ENCODE assay signal across 20 cellular contexts in genomic region chr3:132117642-132118041, GRCh38.
DNase-seq lines count a peak whose midpoint lies in the region; ATAC-seq and TF ChIP-seq lines count a peak whose summit lies in the region.
"Had no signal": no experiment of that assay in that cellular context is flagged by ENCODE, and none has a peak within 500 bp of the region (broad histone marks: within the 10 kb centered on the region; RNA-seq: fewer than 3 reads in every experiment).

No MANE protein-coding gene starts in this region.

- CTCF ChIA-PET in RWPE1 (lab: Yijun Ruan, JAX): no interaction called here

- no peak for ATAC-seq in HG03097 (IDR thresholded peaks at IDR 0.05; ENCODE audit: low FRiP score, unreplicated experiment)
- ATAC-seq: GM23338 had no signal

- no peak overlapping the region for H3K4me3 ChIP-seq in testis
- H3K4me3 ChIP-seq: GM23338, HAP-1, SK-N-MC had no signal

- no peaks in the 10 kb centered on the region for H3K4me1 ChIP-seq in testis
- H3K4me1 ChIP-seq: HAP-1 had no signal

- no peak overlapping the region for H3K27ac ChIP-seq in RWPE1
- no peak overlapping the region for H3K27ac ChIP-seq in testis
- H3K27ac ChIP-seq: KMS-11, SK-N-MC had no signal

- no peak for TF ChIP-seq POLR2A in testis (IDR thresholded peaks at IDR 0.05)

- no peaks in the 10 kb centered on the region for H3K36me3 ChIP-seq in testis (ENCODE audit: low read depth, missing control alignments)
- H3K36me3 ChIP-seq: HAP-1 had no signal

- no peaks in the 10 kb centered on the region for H3K27me3 ChIP-seq in testis

- WGBS in testis, 2 donors: 93% methylated on average over 1 of the region's 1 CpG; no CpG with 5 or more reads in 1 of the 2 donors

- no peaks in the 10 kb centered on the region for H3K9me3 ChIP-seq in testis
- H3K9me3 ChIP-seq: HAP-1 had no signal

- DNase-seq in EL (peak; percentile 4), RWPE1 (ENCODE audit: low spot score) (peak; percentile 2), myocyte (ENCODE audit: low read depth) (peak; percentile 63), testis (peak; percentile 14), Ammon's horn (ENCODE audit: low spot score) (no peak), H4 (ENCODE audit: low spot score) (no peak)
- DNase-seq: DMS153, NCI-H1092, NCI-H1417 treated with DMSO at 0.1 percent for 48 hours, NCI-H1694 treated with DMSO at 0.1 percent for 48 hours, NCI-H2081, NCI-H2227 treated with DMSO at 0.1 percent for 48 hours, NCI-H510A, NCI-H69, SIG-M5 had no signal

- intact Hi-C loops in testis (cut with DNase I; ENCODE audit: low total_unique reads): no loop called here

- POLR2A ChIA-PET in RWPE1 (lab: Yijun Ruan, JAX; ENCODE audit: low non-redundant PET): no interaction called here

- no peak for TF ChIP-seq CTCF in RWPE1 (conservative IDR thresholded peaks at IDR 0.05; ENCODE audit: low read depth)
- TF ChIP-seq CTCF in testis (IDR thresholded peaks at IDR 0.05): no peak

Comparison
In these comparisons a context has a peak if more than half of its experiments do, and no peak if none do; other contexts are left out.
1. DNase-seq: peak in EL (single experiment), RWPE1 (single experiment), myocyte (single experiment) and testis (single experiment); none in Ammon's horn (single experiment) and H4 (single experiment).